ENCODE assay signal across 1 cellular context in the genomic region with DNA sequence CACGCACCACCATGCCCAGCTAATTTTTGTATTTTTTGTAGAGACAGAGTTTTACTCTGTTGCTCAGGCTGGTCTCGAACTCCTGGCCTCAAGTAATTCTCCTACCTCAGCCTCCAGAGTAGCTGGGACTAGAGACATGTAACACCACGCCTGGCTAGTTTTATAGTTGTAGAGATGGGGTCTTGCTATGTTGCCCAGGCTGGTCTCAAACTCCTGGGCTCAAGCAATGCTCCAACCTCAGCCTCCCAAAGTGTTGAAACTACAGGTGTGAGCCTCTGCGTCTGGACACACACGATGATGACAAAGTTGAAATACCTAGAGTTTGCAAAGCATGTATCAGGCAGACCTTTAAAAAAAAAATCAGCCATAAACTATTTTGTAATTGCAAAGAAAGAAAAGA.
TF ChIP-seq lines count a peak whose summit lies in the region.

No MANE protein-coding gene starts in this region.

TF ChIP-seq in GM23338, 12 proteins besides CTCF, POLR2A, EP300 and RAD21:
- TF ChIP-seq, protein P1, sequence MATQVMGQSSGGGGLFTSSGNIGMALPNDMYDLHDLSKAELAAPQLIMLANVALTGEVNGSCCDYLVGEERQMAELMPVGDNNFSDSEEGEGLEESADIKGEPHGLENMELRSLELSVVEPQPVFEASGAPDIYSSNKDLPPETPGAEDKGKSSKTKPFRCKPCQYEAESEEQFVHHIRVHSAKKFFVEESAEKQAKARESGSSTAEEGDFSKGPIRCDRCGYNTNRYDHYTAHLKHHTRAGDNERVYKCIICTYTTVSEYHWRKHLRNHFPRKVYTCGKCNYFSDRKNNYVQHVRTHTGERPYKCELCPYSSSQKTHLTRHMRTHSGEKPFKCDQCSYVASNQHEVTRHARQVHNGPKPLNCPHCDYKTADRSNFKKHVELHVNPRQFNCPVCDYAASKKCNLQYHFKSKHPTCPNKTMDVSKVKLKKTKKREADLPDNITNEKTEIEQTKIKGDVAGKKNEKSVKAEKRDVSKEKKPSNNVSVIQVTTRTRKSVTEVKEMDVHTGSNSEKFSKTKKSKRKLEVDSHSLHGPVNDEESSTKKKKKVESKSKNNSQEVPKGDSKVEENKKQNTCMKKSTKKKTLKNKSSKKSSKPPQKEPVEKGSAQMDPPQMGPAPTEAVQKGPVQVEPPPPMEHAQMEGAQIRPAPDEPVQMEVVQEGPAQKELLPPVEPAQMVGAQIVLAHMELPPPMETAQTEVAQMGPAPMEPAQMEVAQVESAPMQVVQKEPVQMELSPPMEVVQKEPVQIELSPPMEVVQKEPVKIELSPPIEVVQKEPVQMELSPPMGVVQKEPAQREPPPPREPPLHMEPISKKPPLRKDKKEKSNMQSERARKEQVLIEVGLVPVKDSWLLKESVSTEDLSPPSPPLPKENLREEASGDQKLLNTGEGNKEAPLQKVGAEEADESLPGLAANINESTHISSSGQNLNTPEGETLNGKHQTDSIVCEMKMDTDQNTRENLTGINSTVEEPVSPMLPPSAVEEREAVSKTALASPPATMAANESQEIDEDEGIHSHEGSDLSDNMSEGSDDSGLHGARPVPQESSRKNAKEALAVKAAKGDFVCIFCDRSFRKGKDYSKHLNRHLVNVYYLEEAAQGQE (IDR thresholded peaks at IDR 0.05; ENCODE audit: unreplicated experiment), result no peak
- TF ChIP-seq ZNF114 (CRISPR knock-in tag; IDR thresholded peaks at IDR 0.05) (no peak), CREB1 (CRISPR knock-in tag; IDR thresholded peaks at IDR 0.05; ENCODE audit: low read depth) (no peak), STAT1 (IDR thresholded peaks at IDR 0.05; ENCODE audit: unreplicated experiment) (no peak), JUNB (IDR thresholded peaks at IDR 0.05; ENCODE audit: unreplicated experiment) (no peak), EZH2phosphoT487 (IDR thresholded peaks at IDR 0.05; ENCODE audit: unreplicated experiment) (no peak), EZH2 (IDR thresholded peaks at IDR 0.05; ENCODE audit: low read depth, unreplicated experiment) (no peak), POLR2AphosphoS5 (IDR thresholded peaks at IDR 0.05; ENCODE audit: low read depth) (no peak), NANOG (IDR thresholded peaks at IDR 0.05; ENCODE audit: borderline replicate concordance) (no peak), ZNF331 (CRISPR knock-in tag; IDR thresholded peaks at IDR 0.05; ENCODE audit: low read depth) (no peak)
- TF ChIP-seq, protein P2, sequence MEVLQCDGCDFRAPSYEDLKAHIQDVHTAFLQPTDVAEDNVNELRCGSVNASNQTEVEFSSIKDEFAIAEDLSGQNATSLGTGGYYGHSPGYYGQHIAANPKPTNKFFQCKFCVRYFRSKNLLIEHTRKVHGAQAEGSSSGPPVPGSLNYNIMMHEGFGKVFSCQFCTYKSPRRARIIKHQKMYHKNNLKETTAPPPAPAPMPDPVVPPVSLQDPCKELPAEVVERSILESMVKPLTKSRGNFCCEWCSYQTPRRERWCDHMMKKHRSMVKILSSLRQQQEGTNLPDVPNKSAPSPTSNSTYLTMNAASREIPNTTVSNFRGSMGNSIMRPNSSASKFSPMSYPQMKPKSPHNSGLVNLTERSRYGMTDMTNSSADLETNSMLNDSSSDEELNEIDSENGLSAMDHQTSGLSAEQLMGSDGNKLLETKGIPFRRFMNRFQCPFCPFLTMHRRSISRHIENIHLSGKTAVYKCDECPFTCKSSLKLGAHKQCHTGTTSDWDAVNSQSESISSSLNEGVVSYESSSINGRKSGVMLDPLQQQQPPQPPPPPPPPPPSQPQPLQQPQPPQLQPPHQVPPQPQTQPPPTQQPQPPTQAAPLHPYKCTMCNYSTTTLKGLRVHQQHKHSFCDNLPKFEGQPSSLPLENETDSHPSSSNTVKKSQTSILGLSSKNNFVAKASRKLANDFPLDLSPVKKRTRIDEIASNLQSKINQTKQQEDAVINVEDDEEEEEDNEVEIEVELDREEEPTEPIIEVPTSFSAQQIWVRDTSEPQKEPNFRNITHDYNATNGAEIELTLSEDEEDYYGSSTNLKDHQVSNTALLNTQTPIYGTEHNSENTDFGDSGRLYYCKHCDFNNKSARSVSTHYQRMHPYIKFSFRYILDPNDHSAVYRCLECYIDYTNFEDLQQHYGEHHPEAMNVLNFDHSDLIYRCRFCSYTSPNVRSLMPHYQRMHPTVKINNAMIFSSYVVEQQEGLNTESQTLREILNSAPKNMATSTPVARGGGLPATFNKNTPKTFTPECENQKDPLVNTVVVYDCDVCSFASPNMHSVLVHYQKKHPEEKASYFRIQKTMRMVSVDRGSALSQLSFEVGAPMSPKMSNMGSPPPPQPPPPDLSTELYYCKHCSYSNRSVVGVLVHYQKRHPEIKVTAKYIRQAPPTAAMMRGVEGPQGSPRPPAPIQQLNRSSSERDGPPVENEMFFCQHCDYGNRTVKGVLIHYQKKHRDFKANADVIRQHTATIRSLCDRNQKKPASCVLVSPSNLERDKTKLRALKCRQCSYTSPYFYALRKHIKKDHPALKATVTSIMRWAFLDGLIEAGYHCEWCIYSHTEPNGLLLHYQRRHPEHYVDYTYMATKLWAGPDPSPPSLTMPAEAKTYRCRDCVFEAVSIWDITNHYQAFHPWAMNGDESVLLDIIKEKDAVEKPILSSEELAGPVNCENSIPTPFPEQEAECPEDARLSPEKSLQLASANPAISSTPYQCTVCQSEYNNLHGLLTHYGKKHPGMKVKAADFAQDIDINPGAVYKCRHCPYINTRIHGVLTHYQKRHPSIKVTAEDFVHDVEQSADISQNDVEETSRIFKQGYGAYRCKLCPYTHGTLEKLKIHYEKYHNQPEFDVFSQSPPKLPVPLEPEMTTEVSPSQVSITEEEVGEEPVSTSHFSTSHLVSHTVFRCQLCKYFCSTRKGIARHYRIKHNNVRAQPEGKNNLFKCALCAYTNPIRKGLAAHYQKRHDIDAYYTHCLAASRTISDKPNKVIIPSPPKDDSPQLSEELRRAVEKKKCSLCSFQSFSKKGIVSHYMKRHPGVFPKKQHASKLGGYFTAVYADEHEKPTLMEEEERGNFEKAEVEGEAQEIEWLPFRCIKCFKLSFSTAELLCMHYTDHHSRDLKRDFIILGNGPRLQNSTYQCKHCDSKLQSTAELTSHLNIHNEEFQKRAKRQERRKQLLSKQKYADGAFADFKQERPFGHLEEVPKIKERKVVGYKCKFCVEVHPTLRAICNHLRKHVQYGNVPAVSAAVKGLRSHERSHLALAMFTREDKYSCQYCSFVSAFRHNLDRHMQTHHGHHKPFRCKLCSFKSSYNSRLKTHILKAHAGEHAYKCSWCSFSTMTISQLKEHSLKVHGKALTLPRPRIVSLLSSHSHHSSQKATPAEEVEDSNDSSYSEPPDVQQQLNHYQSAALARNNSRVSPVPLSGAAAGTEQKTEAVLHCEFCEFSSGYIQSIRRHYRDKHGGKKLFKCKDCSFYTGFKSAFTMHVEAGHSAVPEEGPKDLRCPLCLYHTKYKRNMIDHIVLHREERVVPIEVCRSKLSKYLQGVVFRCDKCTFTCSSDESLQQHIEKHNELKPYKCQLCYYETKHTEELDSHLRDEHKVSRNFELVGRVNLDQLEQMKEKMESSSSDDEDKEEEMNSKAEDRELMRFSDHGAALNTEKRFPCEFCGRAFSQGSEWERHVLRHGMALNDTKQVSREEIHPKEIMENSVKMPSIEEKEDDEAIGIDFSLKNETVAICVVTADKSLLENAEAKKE (CRISPR knock-in tag; IDR thresholded peaks at IDR 0.05), result no peak
- TF ChIP-seq, protein P3, sequence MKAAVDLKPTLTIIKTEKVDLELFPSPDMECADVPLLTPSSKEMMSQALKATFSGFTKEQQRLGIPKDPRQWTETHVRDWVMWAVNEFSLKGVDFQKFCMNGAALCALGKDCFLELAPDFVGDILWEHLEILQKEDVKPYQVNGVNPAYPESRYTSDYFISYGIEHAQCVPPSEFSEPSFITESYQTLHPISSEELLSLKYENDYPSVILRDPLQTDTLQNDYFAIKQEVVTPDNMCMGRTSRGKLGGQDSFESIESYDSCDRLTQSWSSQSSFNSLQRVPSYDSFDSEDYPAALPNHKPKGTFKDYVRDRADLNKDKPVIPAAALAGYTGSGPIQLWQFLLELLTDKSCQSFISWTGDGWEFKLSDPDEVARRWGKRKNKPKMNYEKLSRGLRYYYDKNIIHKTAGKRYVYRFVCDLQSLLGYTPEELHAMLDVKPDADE (IDR thresholded peaks at IDR 0.05), result no peak
